ENCODE assay signal across 29 cellular contexts in genomic region chr2:202116686-202117085, GRCh38. TPM values are rescaled to one million over a fixed set of nuclear protein-coding genes. Genes with fewer than 3 reads are reported as not detected.
"Had no signal": no experiment of that assay in that cellular context is flagged by ENCODE, and none has a peak within 500 bp of the region (broad histone marks: within the 10 kb centered on the region; RNA-seq: fewer than 3 reads in every experiment).

No MANE protein-coding gene starts in this region.

- H3K27ac ChIP-seq: neutrophil, ovary, right atrium auricular region, VCaP had no signal

- H3K9me3 Mint-ChIP-seq: activated CD4-positive, alpha-beta T cell treated with anti-CD3 and anti-CD28 coated beads, Interleukin-2, amount 10 ng/mL, durations not matched to agents 24 days and 14 days had no signal

- H3K4me3 ChIP-seq: esophagus muscularis mucosa, gastrocnemius medialis, ovary, prostate gland, right atrium auricular region, suprapubic skin, tibial nerve had no signal

- H3K4me3 Mint-ChIP-seq: activated CD4-positive, alpha-beta T cell treated with anti-CD3 and anti-CD28 coated beads, Interleukin-2, amount 10 ng/mL, durations not matched to agents 24 days and 14 days; activated CD8-positive, alpha-beta memory T cell treated with anti-CD3 and anti-CD28 coated beads, Interleukin-2, amount 10 ng/mL, durations not matched to agents 7 days and 5 days; activated CD8-positive, alpha-beta T cell treated with anti-CD3 and anti-CD28 coated beads for 36 hours; activated naive CD4-positive, alpha-beta T cell treated with anti-CD3 and anti-CD28 coated beads, Interleukin-2, amount 50 U/mL, for 24 hours; naive thymus-derived CD8-positive, alpha-beta T cell; stimulated activated naive CD8-positive, alpha-beta T cell treated with anti-CD3 and anti-CD28 coated beads, Interleukin-15, amount 100 ng/mL, for 72 hours had no signal

- H3K4me1 Mint-ChIP-seq: activated CD4-positive, alpha-beta T cell treated with anti-CD3 and anti-CD28 coated beads, Interleukin-2, amount 10 ng/mL, durations not matched to agents 24 days and 14 days; activated naive CD4-positive, alpha-beta T cell treated with anti-CD3 and anti-CD28 coated beads, Interleukin-2, amount 50 U/mL, for 24 hours; stimulated activated naive CD8-positive, alpha-beta T cell treated with anti-CD3 and anti-CD28 coated beads, Interleukin-15, amount 100 ng/mL, for 72 hours had no signal

- DNase-seq: activated CD4-positive, alpha-beta T cell treated with anti-CD3 and anti-CD28 coated beads, Interleukin-2, amount 10 ng/mL, durations not matched to agents 24 days and 14 days; activated CD8-positive, alpha-beta memory T cell treated with anti-CD3 and anti-CD28 coated beads, Interleukin-2, amount 10 ng/mL, durations not matched to agents 7 days and 5 days; activated CD8-positive, alpha-beta T cell treated with anti-CD3 and anti-CD28 coated beads for 36 hours; activated gamma-delta T cell treated with Interleukin-2 at 50 U/mL for 16 hours; anterior cingulate cortex; brain microvascular endothelial cell; caudate nucleus; effector memory CD4-positive, alpha-beta T cell; gastrocnemius medialis; hippocampal formation; left colon; naive thymus-derived CD8-positive, alpha-beta T cell; ovary; stimulated activated naive CD8-positive, alpha-beta T cell treated with anti-CD3 and anti-CD28 coated beads, Interleukin-15, amount 100 ng/mL, for 72 hours; SW 1271; T-helper 2 cell had no signal

- H3K36me3 Mint-ChIP-seq: activated CD8-positive, alpha-beta memory T cell treated with anti-CD3 and anti-CD28 coated beads, Interleukin-2, amount 10 ng/mL, durations not matched to agents 7 days and 5 days; activated naive CD4-positive, alpha-beta T cell treated with anti-CD3 and anti-CD28 coated beads, Interleukin-2, amount 50 U/mL, for 24 hours had no signal

- H3K9me3 ChIP-seq: esophagus muscularis mucosa, gastrocnemius medialis, neutrophil, ovary, prostate gland, right atrium auricular region, suprapubic skin had no signal

- H3K4me1 ChIP-seq: prostate gland, right atrium auricular region, suprapubic skin had no signal

- H3K36me3 ChIP-seq: brain microvascular endothelial cell, esophagus muscularis mucosa, gastrocnemius medialis, neutrophil, ovary, prostate gland, right atrium auricular region, suprapubic skin, tibial nerve had no signal

- H3K27me3 ChIP-seq: brain microvascular endothelial cell, esophagus muscularis mucosa, gastrocnemius medialis, ovary, right atrium auricular region, suprapubic skin, tibial nerve had no signal

- H3K27ac Mint-ChIP-seq: activated CD4-positive, alpha-beta T cell treated with anti-CD3 and anti-CD28 coated beads, Interleukin-2, amount 10 ng/mL, durations not matched to agents 24 days and 14 days; activated CD8-positive, alpha-beta memory T cell treated with anti-CD3 and anti-CD28 coated beads, Interleukin-2, amount 10 ng/mL, durations not matched to agents 7 days and 5 days; activated CD8-positive, alpha-beta T cell treated with anti-CD3 and anti-CD28 coated beads for 36 hours; activated naive CD4-positive, alpha-beta T cell treated with anti-CD3 and anti-CD28 coated beads, Interleukin-2, amount 50 U/mL, for 24 hours; naive thymus-derived CD8-positive, alpha-beta T cell; stimulated activated naive CD8-positive, alpha-beta T cell treated with anti-CD3 and anti-CD28 coated beads, Interleukin-15, amount 100 ng/mL, for 72 hours had no signal

- ATAC-seq: activated CD4-positive, CD25-positive, alpha-beta regulatory T cell treated with anti-CD3 and anti-CD28 coated beads, Interleukin-2, amount 50 U/mL, for 24 hours; activated CD8-positive, alpha-beta memory T cell treated with anti-CD3 and anti-CD28 coated beads, Interleukin-2, amount 10 ng/mL, durations not matched to agents 7 days and 5 days; activated CD8-positive, alpha-beta T cell treated with anti-CD3 and anti-CD28 coated beads for 36 hours; gastrocnemius medialis; left colon; naive thymus-derived CD8-positive, alpha-beta T cell; stimulated activated naive CD8-positive, alpha-beta T cell treated with anti-CD3 and anti-CD28 coated beads, Interleukin-15, amount 100 ng/mL, for 72 hours had no signal

RNA-seq across cellular contexts. Expression of gene KIAA2012, which starts 43.6 kb away (rescaled TPM):
- total RNA-seq: activated CD4-positive, alpha-beta T cell treated with anti-CD3 and anti-CD28 coated beads, Interleukin-2, amount 10 ng/mL, durations not matched to agents 24 days and 14 days; activated CD8-positive, alpha-beta T cell treated with anti-CD3 and anti-CD28 coated beads for 36 hours; dermis microvascular lymphatic vessel endothelial cell; endothelial cell of umbilical vein; gastrocnemius medialis; lower leg skin; mesenteric fat pad; naive thymus-derived CD8-positive, alpha-beta T cell; right atrium auricular region; tibial nerve had no signal
- polyA plus RNA-seq: endothelial cell of umbilical vein; naive thymus-derived CD8-positive, alpha-beta T cell had no signal
